ENCODE assay signal across 15 cellular contexts in the genomic region with DNA sequence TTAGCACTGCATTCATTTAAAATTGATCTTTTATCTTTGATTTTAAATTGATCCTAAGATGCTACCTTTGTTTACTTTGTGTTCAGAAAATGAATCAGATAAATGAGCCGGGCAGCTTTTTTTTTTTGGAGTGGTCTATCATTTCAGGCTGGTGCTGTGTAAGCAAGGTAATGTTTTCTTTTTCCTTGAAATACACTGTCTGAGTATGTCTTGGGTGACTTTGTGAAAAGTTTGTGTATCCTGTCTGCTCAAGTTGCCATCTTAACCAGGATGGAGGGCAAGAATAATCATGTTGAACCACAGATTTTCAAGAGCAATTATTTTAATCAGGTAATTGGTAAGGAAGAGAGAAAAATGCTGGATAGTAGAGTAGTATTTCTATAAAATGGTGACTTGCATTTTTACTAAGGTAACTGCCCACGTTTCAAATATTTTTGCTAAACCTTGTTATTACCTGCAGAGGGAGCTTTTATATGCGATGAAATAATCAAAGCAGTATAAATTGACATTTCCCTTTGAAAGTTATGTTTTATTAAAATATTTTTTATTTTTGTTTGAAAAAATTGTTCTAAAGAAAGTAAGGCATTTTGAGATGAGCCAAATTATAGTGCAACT. TPM values are rescaled to one million over a fixed set of nuclear protein-coding genes. Genes with fewer than 3 reads are reported as not detected.
DNase-seq lines count a peak whose midpoint lies in the region; ATAC-seq and TF ChIP-seq lines count a peak whose summit lies in the region.
"Had no signal": no experiment of that assay in that cellular context is flagged by ENCODE, and none has a peak within 500 bp of the region (broad histone marks: within the 10 kb centered on the region; RNA-seq: fewer than 3 reads in every experiment).

No MANE protein-coding gene starts in this region.

- TF ChIP-seq CTCF in left ventricle myocardium inferior (IDR thresholded peaks at IDR 0.05; ENCODE audit: borderline replicate concordance) (peak; percentile 41), right atrium auricular region (IDR thresholded peaks at IDR 0.05) (peak in 1 of 2 donors; percentile 59), SU-DHL-6 (IDR thresholded peaks at IDR 0.05; ENCODE audit: insufficient read depth, low read length, poor library complexity, severe bottlenecking) (peak; percentile 21), fibroblast of villous mesenchyme (IDR thresholded peaks at IDR 0.05; ENCODE audit: insufficient read depth, low read depth, low read length) (peak; percentile 20), Caco-2 (IDR thresholded peaks at IDR 0.05; ENCODE audit: insufficient read depth in 1 of 2, low read depth in 1 of 2, low read length in 1 of 2, severe bottlenecking in 1 of 2, unreplicated experiment in 1 of 2) (peak in 1 of 2 experiments; percentile 20)

- POLR2A ChIA-PET in Caco-2 (lab: Charles Lee): no interaction called here

- H3K4me3 ChIP-seq in left ventricle myocardium inferior (peak overlapping the region; percentile 10), right atrium auricular region (no peak overlapping the region), SU-DHL-6 (ENCODE audit: insufficient read depth, low read length, poor library complexity, severe bottlenecking) (no peak overlapping the region), fibroblast of villous mesenchyme (ENCODE audit: low read depth, low read length) (no peak overlapping the region), Caco-2 (ENCODE audit: low read depth, low read length) (no peak overlapping the region)

- H3K27me3 ChIP-seq in left ventricle myocardium inferior (ENCODE audit: low read depth) (no peaks in the 10 kb centered on the region), right atrium auricular region (no peaks in the 10 kb centered on the region), SU-DHL-6 (ENCODE audit: low read length) (no peaks in the 10 kb centered on the region), Caco-2 (replicated peaks; ENCODE audit: control insufficient read depth, insufficient read depth, low read length) (no peaks in the 10 kb centered on the region)

- DNase-seq in left ventricle myocardium inferior (no peak), right atrium auricular region (ENCODE audit: low spot score) (no peak), fibroblast of villous mesenchyme (ENCODE audit: low read depth) (peak; percentile 5), NCI-H146 (lab: John Stamatoyannopoulos, UW) (no peak), Caco-2 (no peak)
- DNase-seq: CD4-positive, alpha-beta memory T cell; cerebellar nuclear complex; NCI-H1436; RPMI8226 had no signal

- intact Hi-C loops in left ventricle myocardium inferior (cut with micrococcal nuclease) (no loop called here), Caco-2 (cut with micrococcal nuclease; ENCODE audit: unreplicated experiment) (no loop called here)

- H3K27me3 Mint-ChIP-seq in Caco-2 (ENCODE audit: insufficient read depth, unreplicated experiment): no peaks in the 10 kb centered on the region
- H3K27me3 Mint-ChIP-seq: CD4-positive, alpha-beta memory T cell had no signal

- H3K4me1 ChIP-seq in left ventricle myocardium inferior (peaks cover 92% of the 10 kb centered on the region), right atrium auricular region (peaks cover 0 to 49% of the 10 kb centered on the region in 2 donors), Caco-2 (no peaks in the 10 kb centered on the region)

- H4K20me1 ChIP-seq in SU-DHL-6 (ENCODE audit: low read depth, low read length): no peaks in the 10 kb centered on the region

- CTCF ChIA-PET in Caco-2 (lab: Charles Lee): no interaction called here

- H3K9me3 Mint-ChIP-seq in Caco-2 (ENCODE audit: unreplicated experiment): no peaks in the 10 kb centered on the region
- H3K9me3 Mint-ChIP-seq: activated T-helper 2 cell treated with anti-CD3 and anti-CD28 coated beads, Interferon-gamma antibody, Interleukin-2, Interleukin-4, amounts not matched to agents 10 μg/mL and 5 μg/mL and 100 μg/mL, durations not matched to agents 14 hours and 24 hours and 36 hours had no signal

- peak overlapping the region; percentile 81 for H2AFZ ChIP-seq in SU-DHL-6 (ENCODE audit: low read depth, low read length, severe bottlenecking)

- H3K27ac Mint-ChIP-seq in Caco-2 (ENCODE audit: unreplicated experiment): no peak overlapping the region
- H3K27ac Mint-ChIP-seq: activated T-helper 2 cell treated with anti-CD3 and anti-CD28 coated beads, Interferon-gamma antibody, Interleukin-2, Interleukin-4, amounts not matched to agents 10 μg/mL and 5 μg/mL and 100 μg/mL, durations not matched to agents 14 hours and 24 hours and 36 hours; CD4-positive, alpha-beta memory T cell; stimulated activated effector memory CD8-positive, alpha-beta T cell treated with anti-CD3 and anti-CD28 coated beads, Interleukin-12 subunit alpha, Interleukin-12 subunit beta, amount 100 ng/mL, for 72 hours had no signal

- no peaks in the 10 kb centered on the region for H3K4me1 Mint-ChIP-seq in Caco-2 (ENCODE audit: low read depth, unreplicated experiment)
- H3K4me1 Mint-ChIP-seq: CD4-positive, alpha-beta memory T cell; stimulated activated effector memory CD8-positive, alpha-beta T cell treated with anti-CD3 and anti-CD28 coated beads, Interleukin-12 subunit alpha, Interleukin-12 subunit beta, amount 100 ng/mL, for 72 hours had no signal

- no peaks in the 10 kb centered on the region for H3K9me2 ChIP-seq in SU-DHL-6 (replicated peaks; ENCODE audit: insufficient read depth, low read length)

- no peaks in the 10 kb centered on the region for H3F3A ChIP-seq in SU-DHL-6 (ENCODE audit: insufficient read depth)

- peak overlapping the region; percentile 24 for H3K27ac ChIP-seq in left ventricle myocardium inferior (replicated peaks)
- H3K27ac ChIP-seq in right atrium auricular region: no peak overlapping the region
- no peak overlapping the region for H3K27ac ChIP-seq in SU-DHL-6 (ENCODE audit: low read depth, low read length)
- H3K27ac ChIP-seq: HL-60 had no signal

- ATAC-seq in GM21360 (IDR thresholded peaks at IDR 0.05; ENCODE audit: unreplicated experiment) (no peak), HG03097 (IDR thresholded peaks at IDR 0.05; ENCODE audit: low FRiP score, unreplicated experiment) (no peak)
- ATAC-seq: stimulated activated effector memory CD8-positive, alpha-beta T cell treated with anti-CD3 and anti-CD28 coated beads, Interleukin-12 subunit alpha, Interleukin-12 subunit beta, amount 100 ng/mL, for 72 hours had no signal

- no TSS peak for BruUV-seq in Caco-2 (replicated peaks; lab: Mats Ljungman, UMichigan)

- H3K4me2 ChIP-seq in SU-DHL-6 (ENCODE audit: low read depth, low read length, poor library complexity, severe bottlenecking): no peak overlapping the region

- H3K79me2 ChIP-seq in SU-DHL-6 (ENCODE audit: insufficient read depth, low read length): no peaks in the 10 kb centered on the region

- H3K4me3 Mint-ChIP-seq in Caco-2 (ENCODE audit: unreplicated experiment): no peak overlapping the region
- H3K4me3 Mint-ChIP-seq: CD4-positive, alpha-beta memory T cell; stimulated activated effector memory CD8-positive, alpha-beta T cell treated with anti-CD3 and anti-CD28 coated beads, Interleukin-12 subunit alpha, Interleukin-12 subunit beta, amount 100 ng/mL, for 72 hours had no signal

- H3K36me3 Mint-ChIP-seq in Caco-2 (ENCODE audit: insufficient read depth, unreplicated experiment): no peaks in the 10 kb centered on the region
- H3K36me3 Mint-ChIP-seq: CD4-positive, alpha-beta memory T cell; stimulated activated effector memory CD8-positive, alpha-beta T cell treated with anti-CD3 and anti-CD28 coated beads, Interleukin-12 subunit alpha, Interleukin-12 subunit beta, amount 100 ng/mL, for 72 hours had no signal

- H3K9me3 ChIP-seq in left ventricle myocardium inferior (replicated peaks) (no peaks in the 10 kb centered on the region), right atrium auricular region (no peaks in the 10 kb centered on the region), SU-DHL-6 (ENCODE audit: insufficient read depth, low read length) (no peaks in the 10 kb centered on the region), Caco-2 (no peaks in the 10 kb centered on the region)

- no peaks in the 10 kb centered on the region for H3K36me3 ChIP-seq in left ventricle myocardium inferior
- H3K36me3 ChIP-seq in right atrium auricular region: no peaks in the 10 kb centered on the region
- H3K36me3 ChIP-seq in SU-DHL-6 (ENCODE audit: low read length): no peaks in the 10 kb centered on the region
- H3K36me3 ChIP-seq in Caco-2 (ENCODE audit: control insufficient read depth, insufficient read depth, low read length): no peaks in the 10 kb centered on the region

- no peak overlapping the region for H3K9ac ChIP-seq in SU-DHL-6 (ENCODE audit: low read length)

RNA-seq across cellular contexts. Expression of a gene that starts 11.1 kb away (rescaled TPM):
- total RNA-seq in left ventricle myocardium inferior (52.5 TPM), right atrium auricular region (100 to 1,000 TPM in 1 of 2 donors, 10 to 100 TPM in 1; 83.1 to 121 TPM), fibroblast of villous mesenchyme (11.6 and 15.1 TPM in 2 replicates), Caco-2 (2022) (3.8 and 4.6 TPM in 2 replicates)
- total RNA-seq: activated T-helper 2 cell treated with anti-CD3 and anti-CD28 coated beads, Interferon-gamma antibody, Interleukin-2, Interleukin-4, amounts not matched to agents 10 μg/mL and 5 μg/mL and 100 μg/mL, durations not matched to agents 14 hours and 24 hours and 36 hours; CD4-positive, alpha-beta memory T cell had no signal
